In the genomic region with DNA sequence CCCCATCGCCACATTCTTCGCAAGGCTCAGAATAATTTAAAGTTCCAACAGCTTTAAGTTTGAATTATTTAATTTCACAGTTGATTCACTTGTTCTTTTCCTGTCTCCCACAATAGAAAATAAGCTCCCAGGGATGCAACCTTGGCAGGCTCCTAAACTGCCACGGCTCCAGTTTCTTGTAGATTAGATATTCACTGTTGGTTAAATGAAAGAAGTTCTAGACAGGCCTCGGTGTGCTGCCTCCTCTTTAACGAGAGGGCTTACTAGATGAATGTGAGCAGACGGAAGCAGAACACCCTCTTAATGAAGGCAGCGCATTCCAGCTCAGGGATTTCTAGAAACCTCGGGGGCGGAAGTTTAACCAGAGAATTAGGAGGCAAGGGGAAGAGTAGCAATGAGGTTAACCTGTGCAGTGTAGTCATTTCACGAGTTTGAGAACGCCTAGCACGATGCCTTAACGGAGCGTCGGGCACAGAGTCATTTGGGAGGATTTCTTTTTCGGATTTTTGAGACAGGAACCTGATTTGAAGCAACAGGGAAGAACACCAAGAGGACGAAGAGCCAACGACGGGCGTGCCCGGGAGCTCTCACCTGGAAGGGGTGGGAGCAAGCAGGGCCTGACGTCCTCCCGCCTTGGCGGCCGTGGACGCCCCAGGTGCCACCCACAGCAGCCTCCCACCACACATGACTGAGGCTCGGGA, we compare ENCODE assay signal across 8 cellular contexts. TPM values are rescaled to one million over a fixed set of nuclear protein-coding genes. Genes with fewer than 3 reads are reported as not detected.
A peak's percentile ranks its signal among the peaks of the same experiment; 100 is the strongest.
DNase-seq lines count a peak whose midpoint lies in the region; ATAC-seq and TF ChIP-seq lines count a peak whose summit lies in the region.

No MANE protein-coding gene starts in this region.

- H3K4me2 ChIP-seq in BLaER1 treated with 17β-estradiol and CSF1 and Interleukin-3, amounts not matched to agents 10 nM and 100 nM: peak overlapping the region; percentile 91 to 99 (median 97)

- peaks cover 43 to 60% (median 49%) of the 10 kb centered on the region in 10 experiments for H3K4me1 ChIP-seq in BLaER1 treated with 17β-estradiol and CSF1 and Interleukin-3, amounts not matched to agents 10 nM and 100 nM

- peak; percentile 23 for ATAC-seq in GM18520 (IDR thresholded peaks at IDR 0.05; ENCODE audit: unreplicated experiment)
- ATAC-seq in HG02981 (IDR thresholded peaks at IDR 0.05; ENCODE audit: unreplicated experiment): peak; percentile 36
- peak; percentile 62 for ATAC-seq in activated T-cell treated with anti-CD3 and anti-CD28 coated beads, Interleukin-2, amount 50 U/mL, for 72 hours (replicated peaks in 1 of 2)

- peak overlapping the region; percentile 82 to 97 for H3K4me3 Mint-ChIP-seq in activated T-cell treated with anti-CD3 and anti-CD28 coated beads, Interleukin-2, amount 50 U/mL, for 72 hours
- H3K4me3 Mint-ChIP-seq in nephron progenitor cell: peak overlapping the region; percentile 96

- H3K4me1 Mint-ChIP-seq in activated T-cell treated with anti-CD3 and anti-CD28 coated beads, Interleukin-2, amount 50 U/mL, for 72 hours (ENCODE audit: low read depth): peaks cover 58% of the 10 kb centered on the region
- H3K4me1 Mint-ChIP-seq in nephron progenitor cell: peaks cover 70% of the 10 kb centered on the region

- no peaks in the 10 kb centered on the region; a peak in 3 of 22 replicates for H3K9me3 ChIP-seq in BLaER1 treated with 17β-estradiol and CSF1 and Interleukin-3, amounts not matched to agents 10 nM and 100 nM (replicated peaks in 1 of 11)

- H3K9ac ChIP-seq in BLaER1 treated with 17β-estradiol and CSF1 and Interleukin-3, amounts not matched to agents 10 nM and 100 nM: peak overlapping the region; percentile 88 to 97 (median 93)

- H3K27me3 ChIP-seq in BLaER1 treated with 17β-estradiol and CSF1 and Interleukin-3, amounts not matched to agents 10 nM and 100 nM: no peaks in the 10 kb centered on the region

- H3K27ac Mint-ChIP-seq in activated T-cell treated with anti-CD3 and anti-CD28 coated beads, Interleukin-2, amount 50 U/mL, for 72 hours: peak overlapping the region; percentile 95
- H3K27ac Mint-ChIP-seq in nephron progenitor cell: peak overlapping the region; percentile 87

- H4K20me1 ChIP-seq in BLaER1 treated with 17β-estradiol and CSF1 and Interleukin-3, amounts not matched to agents 10 nM and 100 nM: peaks cover 21 to 42% (median 37%) of the 10 kb centered on the region in 11 experiments; a peak in 20 of 22 replicates

- H3K9me3 Mint-ChIP-seq in activated T-cell treated with anti-CD3 and anti-CD28 coated beads, Interleukin-2, amount 50 U/mL, for 72 hours: no peaks in the 10 kb centered on the region
- no peaks in the 10 kb centered on the region for H3K9me3 Mint-ChIP-seq in nephron progenitor cell

- H3K36me3 Mint-ChIP-seq in activated T-cell treated with anti-CD3 and anti-CD28 coated beads, Interleukin-2, amount 50 U/mL, for 72 hours (ENCODE audit: insufficient read depth in 2 of 2): peaks cover 16 to 27% of the 10 kb centered on the region in 2 donors
- H3K36me3 Mint-ChIP-seq in nephron progenitor cell (ENCODE audit: low read depth): peaks cover 35% of the 10 kb centered on the region

- H3K27ac ChIP-seq in BLaER1 treated with 17β-estradiol and CSF1 and Interleukin-3, amounts not matched to agents 10 nM and 100 nM: peak overlapping the region; percentile 86 to 95 (median 92)

- H3K27me3 Mint-ChIP-seq in activated T-cell treated with anti-CD3 and anti-CD28 coated beads, Interleukin-2, amount 50 U/mL, for 72 hours (ENCODE audit: low read depth): no peaks in the 10 kb centered on the region
- no peaks in the 10 kb centered on the region for H3K27me3 Mint-ChIP-seq in nephron progenitor cell (ENCODE audit: low read depth, poor library complexity)

- peaks cover 24 to 34% (median 31%) of the 10 kb centered on the region in 11 experiments for H3K36me3 ChIP-seq in BLaER1 treated with 17β-estradiol and CSF1 and Interleukin-3, amounts not matched to agents 10 nM and 100 nM

- peak overlapping the region; percentile 80 to 97 (median 90) for H3K4me3 ChIP-seq in BLaER1 treated with 17β-estradiol and CSF1 and Interleukin-3, amounts not matched to agents 10 nM and 100 nM

- DNase-seq in NCI-H2171 treated with DMSO at 0.1 percent for 48 hours (lab: John Stamatoyannopoulos, UW) (peak; percentile 65), foreskin melanocyte (peak; percentile 45), nephron progenitor cell (peak; percentile 13), epidermal melanocyte (ENCODE audit: insufficient read length, low spot score) (no peak)
- peak in 1 of 2 donors; percentile 45 for DNase-seq in activated T-cell treated with anti-CD3 and anti-CD28 coated beads, Interleukin-2, amount 50 U/mL, for 72 hours

- no peak for TF ChIP-seq CTCF in nephron progenitor cell (IDR thresholded peaks at IDR 0.05)

RNA-seq across cellular contexts. Expression of gene SMC5, which starts 0.6 kb away (rescaled TPM):
- 10 to 100 TPM; 33.9 to 38.6 TPM for total RNA-seq in activated T-cell treated with anti-CD3 and anti-CD28 coated beads, Interleukin-2, amount 50 U/mL, for 72 hours
